In genomic region chr4:159273126-159273438, GRCh38 we compare ENCODE assay signal across 1 cellular context.
A peak's percentile ranks its signal among the peaks of the same experiment; 100 is the strongest.
TF ChIP-seq lines count a peak whose summit lies in the region.

No MANE protein-coding gene starts in this region.

TF ChIP-seq in HepG2, 621 proteins besides CTCF, POLR2A, EP300 and RAD21 (continued from another document):
- peak; percentile 19; the same call in 1 of the 2 replicates for TF ChIP-seq NCOA2 (CRISPR knock-in tag; IDR thresholded peaks at IDR 0.05)
- no peak for TF ChIP-seq NCOR1 (IDR thresholded peaks at IDR 0.05; ENCODE audit: borderline replicate concordance, low read length)
- TF ChIP-seq ZNF879 (CRISPR knock-in tag; IDR thresholded peaks at IDR 0.05): no peak
- no peak for TF ChIP-seq ELK4 (CRISPR knock-in tag; IDR thresholded peaks at IDR 0.05; ENCODE audit: borderline replicate concordance)
- no peak for TF ChIP-seq TP53 (CRISPR knock-in tag; conservative IDR thresholded peaks at IDR 0.05)
- TF ChIP-seq SOX5 (CRISPR knock-in tag; IDR thresholded peaks at IDR 0.05; ENCODE audit: borderline replicate concordance): peak; percentile 21; the same call in 1 of the 2 replicates
- TF ChIP-seq, protein P1, sequence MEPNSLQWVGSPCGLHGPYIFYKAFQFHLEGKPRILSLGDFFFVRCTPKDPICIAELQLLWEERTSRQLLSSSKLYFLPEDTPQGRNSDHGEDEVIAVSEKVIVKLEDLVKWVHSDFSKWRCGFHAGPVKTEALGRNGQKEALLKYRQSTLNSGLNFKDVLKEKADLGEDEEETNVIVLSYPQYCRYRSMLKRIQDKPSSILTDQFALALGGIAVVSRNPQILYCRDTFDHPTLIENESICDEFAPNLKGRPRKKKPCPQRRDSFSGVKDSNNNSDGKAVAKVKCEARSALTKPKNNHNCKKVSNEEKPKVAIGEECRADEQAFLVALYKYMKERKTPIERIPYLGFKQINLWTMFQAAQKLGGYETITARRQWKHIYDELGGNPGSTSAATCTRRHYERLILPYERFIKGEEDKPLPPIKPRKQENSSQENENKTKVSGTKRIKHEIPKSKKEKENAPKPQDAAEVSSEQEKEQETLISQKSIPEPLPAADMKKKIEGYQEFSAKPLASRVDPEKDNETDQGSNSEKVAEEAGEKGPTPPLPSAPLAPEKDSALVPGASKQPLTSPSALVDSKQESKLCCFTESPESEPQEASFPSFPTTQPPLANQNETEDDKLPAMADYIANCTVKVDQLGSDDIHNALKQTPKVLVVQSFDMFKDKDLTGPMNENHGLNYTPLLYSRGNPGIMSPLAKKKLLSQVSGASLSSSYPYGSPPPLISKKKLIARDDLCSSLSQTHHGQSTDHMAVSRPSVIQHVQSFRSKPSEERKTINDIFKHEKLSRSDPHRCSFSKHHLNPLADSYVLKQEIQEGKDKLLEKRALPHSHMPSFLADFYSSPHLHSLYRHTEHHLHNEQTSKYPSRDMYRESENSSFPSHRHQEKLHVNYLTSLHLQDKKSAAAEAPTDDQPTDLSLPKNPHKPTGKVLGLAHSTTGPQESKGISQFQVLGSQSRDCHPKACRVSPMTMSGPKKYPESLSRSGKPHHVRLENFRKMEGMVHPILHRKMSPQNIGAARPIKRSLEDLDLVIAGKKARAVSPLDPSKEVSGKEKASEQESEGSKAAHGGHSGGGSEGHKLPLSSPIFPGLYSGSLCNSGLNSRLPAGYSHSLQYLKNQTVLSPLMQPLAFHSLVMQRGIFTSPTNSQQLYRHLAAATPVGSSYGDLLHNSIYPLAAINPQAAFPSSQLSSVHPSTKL (CRISPR knock-in tag; IDR thresholded peaks at IDR 0.05): peak; percentile 48
